Comparison of ENCODE assay signal across 8 cellular contexts in the genomic region with DNA sequence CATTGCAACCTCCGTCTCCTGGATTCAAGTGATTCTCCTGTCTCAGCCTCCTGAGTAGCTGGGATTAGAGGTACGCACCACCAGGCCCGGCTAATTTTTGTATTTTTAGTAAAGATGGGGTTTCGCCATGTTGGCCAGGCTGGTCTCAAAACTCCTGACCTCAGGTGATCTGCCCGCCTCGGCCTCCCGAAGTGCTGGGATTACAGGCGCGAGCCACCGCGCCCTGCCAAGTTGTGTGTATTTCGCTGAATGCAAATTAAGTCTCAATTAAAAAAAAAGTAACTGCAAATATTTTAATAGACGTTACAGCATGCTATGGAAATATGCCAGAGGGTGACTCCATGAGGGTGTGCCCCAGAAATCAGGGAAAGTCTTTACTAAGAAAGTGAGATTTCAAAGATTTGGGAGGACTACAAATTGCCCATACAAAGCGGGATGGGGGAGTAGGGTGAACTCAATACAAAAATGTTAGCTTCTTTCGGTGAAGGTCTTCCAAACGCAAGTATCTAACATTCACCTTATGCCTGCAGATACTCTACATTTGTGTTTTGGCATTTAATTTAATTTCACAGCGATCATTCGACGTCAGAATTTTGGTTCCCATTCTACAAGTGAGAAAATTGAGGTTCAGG.
A peak's percentile ranks its signal among the peaks of the same experiment; 100 is the strongest.
DNase-seq lines count a peak whose midpoint lies in the region; ATAC-seq and TF ChIP-seq lines count a peak whose summit lies in the region.

No MANE protein-coding gene starts in this region.

- no peak for TF ChIP-seq CTCF in kidney epithelial cell (IDR thresholded peaks at IDR 0.05; ENCODE audit: insufficient read depth, low read length, poor library complexity, severe bottlenecking)
- TF ChIP-seq CTCF in thoracic aorta (IDR thresholded peaks at IDR 0.05) = no peak

- H3K36me3 ChIP-seq in kidney epithelial cell (ENCODE audit: control insufficient read depth, insufficient read depth, low read length) = no peaks in the 10 kb centered on the region
- no peaks in the 10 kb centered on the region for H3K36me3 ChIP-seq in thoracic aorta

- H3K27ac ChIP-seq in thoracic aorta = peak overlapping the region; percentile 72 to 81

- peaks cover 4% of the 10 kb centered on the region for H3K27me3 Mint-ChIP-seq in activated CD4-positive, alpha-beta T cell treated with anti-CD3 and anti-CD28 coated beads, Interleukin-2, amount 10 ng/mL, durations not matched to agents 24 days and 14 days
- no peaks in the 10 kb centered on the region for H3K27me3 Mint-ChIP-seq in activated naive CD8-positive, alpha-beta T cell treated with anti-CD3 and anti-CD28 coated beads, Interleukin-2, amount 50 U/mL, for 24 hours

- no peaks in the 10 kb centered on the region for H3K9me3 ChIP-seq in thoracic aorta

- in situ Hi-C loops in ACHN (cut with HindIII; ENCODE audit: low pct_ligation_motif_present, low pct_unique_long_range_greater_than_20kb, low sequenced_read_pairs) = no loop called here

- H3K4me1 ChIP-seq in thoracic aorta (ENCODE audit: control insufficient read depth in 1 of 2, low read depth in 2 of 2) = peaks cover 6 to 14% of the 10 kb centered on the region in 2 donors

- intact Hi-C loops in activated CD4-positive, alpha-beta T cell treated with anti-CD3 and anti-CD28 coated beads, Interleukin-2, amount 10 ng/mL, durations not matched to agents 24 days and 14 days (cut with micrococcal nuclease) = loop anchor here (2.0 to 10.0 kb wide), 2 partner anchors 89 to 439 kb away; partner anchors contain the start of gene PUM1

- peak overlapping the region; percentile 96 for H3K4me3 Mint-ChIP-seq in activated CD4-positive, alpha-beta T cell treated with anti-CD3 and anti-CD28 coated beads, Interleukin-2, amount 10 ng/mL, durations not matched to agents 24 days and 14 days
- peak overlapping the region; percentile 70 for H3K4me3 Mint-ChIP-seq in activated naive CD8-positive, alpha-beta T cell treated with anti-CD3 and anti-CD28 coated beads, Interleukin-2, amount 50 U/mL, for 24 hours

- no peak for ATAC-seq in activated naive CD8-positive, alpha-beta T cell treated with anti-CD3 and anti-CD28 coated beads, Interleukin-2, amount 50 U/mL, for 24 hours
- peak; percentile 11 for ATAC-seq in thoracic aorta (ENCODE audit: insufficient number of reproducible peaks, low FRiP score, low read depth)
- ATAC-seq in activated CD4-positive, CD25-positive, alpha-beta regulatory T cell treated with anti-CD3 and anti-CD28 coated beads, Interleukin-2, amount 50 U/mL, for 24 hours = no peak

- H3K4me1 Mint-ChIP-seq in activated CD4-positive, alpha-beta T cell treated with anti-CD3 and anti-CD28 coated beads, Interleukin-2, amount 10 ng/mL, durations not matched to agents 24 days and 14 days = peaks cover 6% of the 10 kb centered on the region
- H3K4me1 Mint-ChIP-seq in activated naive CD8-positive, alpha-beta T cell treated with anti-CD3 and anti-CD28 coated beads, Interleukin-2, amount 50 U/mL, for 24 hours = peaks cover 5% of the 10 kb centered on the region

- H3K4me3 ChIP-seq in kidney epithelial cell (ENCODE audit: low read depth, low read length) (peak overlapping the region; percentile 38), thoracic aorta (peak overlapping the region; percentile 92)

- no peak for DNase-seq in activated CD4-positive, alpha-beta T cell treated with anti-CD3 and anti-CD28 coated beads, Interleukin-2, amount 10 ng/mL, durations not matched to agents 24 days and 14 days
- DNase-seq in activated CD4-positive, alpha-beta T cell treated with anti-CD3 and anti-CD28 coated beads for 1 hour = no peak
- no peak for DNase-seq in activated naive CD8-positive, alpha-beta T cell treated with anti-CD3 and anti-CD28 coated beads, Interleukin-2, amount 50 U/mL, for 24 hours
- no peak for DNase-seq in kidney epithelial cell (ENCODE audit: low read depth)
- no peak for DNase-seq in thoracic aorta (ENCODE audit: low spot score)
- DNase-seq in ACHN = no peak
- no peak for DNase-seq in NCI-H510A treated with DMSO at 0.1 percent for 48 hours (lab: John Stamatoyannopoulos, UW)

- H3K9me3 Mint-ChIP-seq in activated CD4-positive, alpha-beta T cell treated with anti-CD3 and anti-CD28 coated beads, Interleukin-2, amount 10 ng/mL, durations not matched to agents 24 days and 14 days = no peaks in the 10 kb centered on the region
- no peaks in the 10 kb centered on the region for H3K9me3 Mint-ChIP-seq in activated naive CD8-positive, alpha-beta T cell treated with anti-CD3 and anti-CD28 coated beads, Interleukin-2, amount 50 U/mL, for 24 hours

- peak overlapping the region; percentile 66 for H3K27ac Mint-ChIP-seq in activated CD4-positive, alpha-beta T cell treated with anti-CD3 and anti-CD28 coated beads, Interleukin-2, amount 10 ng/mL, durations not matched to agents 24 days and 14 days
- H3K27ac Mint-ChIP-seq in activated naive CD8-positive, alpha-beta T cell treated with anti-CD3 and anti-CD28 coated beads, Interleukin-2, amount 50 U/mL, for 24 hours = no peak overlapping the region

- no peaks in the 10 kb centered on the region for H3K27me3 ChIP-seq in kidney epithelial cell (ENCODE audit: control insufficient read depth, insufficient read depth, low read length)
- H3K27me3 ChIP-seq in thoracic aorta (replicated peaks; ENCODE audit: insufficient read depth) = no peaks in the 10 kb centered on the region

- H3K36me3 Mint-ChIP-seq in activated CD4-positive, alpha-beta T cell treated with anti-CD3 and anti-CD28 coated beads, Interleukin-2, amount 10 ng/mL, durations not matched to agents 24 days and 14 days (ENCODE audit: low read depth) = peaks cover 3% of the 10 kb centered on the region
- H3K36me3 Mint-ChIP-seq in activated naive CD8-positive, alpha-beta T cell treated with anti-CD3 and anti-CD28 coated beads, Interleukin-2, amount 50 U/mL, for 24 hours (ENCODE audit: low read depth) = no peaks in the 10 kb centered on the region
